ENCODE assay signal across 1 cellular context in genomic region chrX:155216179-155216939, GRCh38.
TF ChIP-seq lines count a peak whose summit lies in the region.

A gene with protein sequence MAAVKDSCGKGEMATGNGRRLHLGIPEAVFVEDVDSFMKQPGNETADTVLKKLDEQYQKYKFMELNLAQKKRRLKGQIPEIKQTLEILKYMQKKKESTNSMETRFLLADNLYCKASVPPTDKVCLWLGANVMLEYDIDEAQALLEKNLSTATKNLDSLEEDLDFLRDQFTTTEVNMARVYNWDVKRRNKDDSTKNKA (plus strand): TSS chrX:155216460. CDS start chrX:155216483, 23 bp downstream.

TF ChIP-seq in HepG2, 621 proteins besides CTCF, POLR2A, EP300 and RAD21 (continued from another document and continues in another):
- TF ChIP-seq, protein P1, sequence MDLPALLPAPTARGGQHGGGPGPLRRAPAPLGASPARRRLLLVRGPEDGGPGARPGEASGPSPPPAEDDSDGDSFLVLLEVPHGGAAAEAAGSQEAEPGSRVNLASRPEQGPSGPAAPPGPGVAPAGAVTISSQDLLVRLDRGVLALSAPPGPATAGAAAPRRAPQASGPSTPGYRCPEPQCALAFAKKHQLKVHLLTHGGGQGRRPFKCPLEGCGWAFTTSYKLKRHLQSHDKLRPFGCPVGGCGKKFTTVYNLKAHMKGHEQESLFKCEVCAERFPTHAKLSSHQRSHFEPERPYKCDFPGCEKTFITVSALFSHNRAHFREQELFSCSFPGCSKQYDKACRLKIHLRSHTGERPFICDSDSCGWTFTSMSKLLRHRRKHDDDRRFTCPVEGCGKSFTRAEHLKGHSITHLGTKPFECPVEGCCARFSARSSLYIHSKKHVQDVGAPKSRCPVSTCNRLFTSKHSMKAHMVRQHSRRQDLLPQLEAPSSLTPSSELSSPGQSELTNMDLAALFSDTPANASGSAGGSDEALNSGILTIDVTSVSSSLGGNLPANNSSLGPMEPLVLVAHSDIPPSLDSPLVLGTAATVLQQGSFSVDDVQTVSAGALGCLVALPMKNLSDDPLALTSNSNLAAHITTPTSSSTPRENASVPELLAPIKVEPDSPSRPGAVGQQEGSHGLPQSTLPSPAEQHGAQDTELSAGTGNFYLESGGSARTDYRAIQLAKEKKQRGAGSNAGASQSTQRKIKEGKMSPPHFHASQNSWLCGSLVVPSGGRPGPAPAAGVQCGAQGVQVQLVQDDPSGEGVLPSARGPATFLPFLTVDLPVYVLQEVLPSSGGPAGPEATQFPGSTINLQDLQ (CRISPR knock-in tag; IDR thresholded peaks at IDR 0.05): no peak
- no peak for TF ChIP-seq ZNF343 (CRISPR knock-in tag; IDR thresholded peaks at IDR 0.05)
- no peak for TF ChIP-seq TOPORS (CRISPR knock-in tag; IDR thresholded peaks at IDR 0.05)
- TF ChIP-seq ZNF605 (CRISPR knock-in tag; IDR thresholded peaks at IDR 0.05): 0 out of 2 replicates have a peak, but pooled peaks have one; percentile 3
- TF ChIP-seq ZNF567 (CRISPR knock-in tag; IDR thresholded peaks at IDR 0.05; ENCODE audit: borderline replicate concordance): no peak
- TF ChIP-seq, protein P2, sequence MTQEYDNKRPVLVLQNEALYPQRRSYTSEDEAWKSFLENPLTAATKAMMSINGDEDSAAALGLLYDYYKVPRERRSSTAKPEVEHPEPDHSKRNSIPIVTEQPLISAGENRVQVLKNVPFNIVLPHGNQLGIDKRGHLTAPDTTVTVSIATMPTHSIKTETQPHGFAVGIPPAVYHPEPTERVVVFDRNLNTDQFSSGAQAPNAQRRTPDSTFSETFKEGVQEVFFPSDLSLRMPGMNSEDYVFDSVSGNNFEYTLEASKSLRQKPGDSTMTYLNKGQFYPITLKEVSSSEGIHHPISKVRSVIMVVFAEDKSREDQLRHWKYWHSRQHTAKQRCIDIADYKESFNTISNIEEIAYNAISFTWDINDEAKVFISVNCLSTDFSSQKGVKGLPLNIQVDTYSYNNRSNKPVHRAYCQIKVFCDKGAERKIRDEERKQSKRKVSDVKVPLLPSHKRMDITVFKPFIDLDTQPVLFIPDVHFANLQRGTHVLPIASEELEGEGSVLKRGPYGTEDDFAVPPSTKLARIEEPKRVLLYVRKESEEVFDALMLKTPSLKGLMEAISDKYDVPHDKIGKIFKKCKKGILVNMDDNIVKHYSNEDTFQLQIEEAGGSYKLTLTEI (CRISPR knock-in tag; conservative IDR thresholded peaks at IDR 0.05): no peak
- no peak for TF ChIP-seq CENPX (CRISPR knock-in tag; IDR thresholded peaks at IDR 0.05)
- TF ChIP-seq, protein P3, sequence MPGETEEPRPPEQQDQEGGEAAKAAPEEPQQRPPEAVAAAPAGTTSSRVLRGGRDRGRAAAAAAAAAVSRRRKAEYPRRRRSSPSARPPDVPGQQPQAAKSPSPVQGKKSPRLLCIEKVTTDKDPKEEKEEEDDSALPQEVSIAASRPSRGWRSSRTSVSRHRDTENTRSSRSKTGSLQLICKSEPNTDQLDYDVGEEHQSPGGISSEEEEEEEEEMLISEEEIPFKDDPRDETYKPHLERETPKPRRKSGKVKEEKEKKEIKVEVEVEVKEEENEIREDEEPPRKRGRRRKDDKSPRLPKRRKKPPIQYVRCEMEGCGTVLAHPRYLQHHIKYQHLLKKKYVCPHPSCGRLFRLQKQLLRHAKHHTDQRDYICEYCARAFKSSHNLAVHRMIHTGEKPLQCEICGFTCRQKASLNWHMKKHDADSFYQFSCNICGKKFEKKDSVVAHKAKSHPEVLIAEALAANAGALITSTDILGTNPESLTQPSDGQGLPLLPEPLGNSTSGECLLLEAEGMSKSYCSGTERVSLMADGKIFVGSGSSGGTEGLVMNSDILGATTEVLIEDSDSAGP (CRISPR knock-in tag; IDR thresholded peaks at IDR 0.05; ENCODE audit: borderline replicate concordance): 0 out of 2 replicates have a peak, but pooled peaks have one; percentile 19
- 0 out of 2 replicates have a peak, but pooled peaks have one; percentile 27 for TF ChIP-seq ZNF143 (CRISPR knock-in tag; IDR thresholded peaks at IDR 0.05)
- TF ChIP-seq IRX3 (CRISPR knock-in tag; IDR thresholded peaks at IDR 0.05; ENCODE audit: borderline replicate concordance, low read depth): no peak
- peak; percentile 55 for TF ChIP-seq ZNF781 (CRISPR knock-in tag; IDR thresholded peaks at IDR 0.05; ENCODE audit: borderline replicate concordance, not compliant biosample characterization)
- no peak for TF ChIP-seq SMAD1 (CRISPR knock-in tag; IDR thresholded peaks at IDR 0.05; ENCODE audit: borderline replicate concordance, low read depth)
- no peak for TF ChIP-seq SMAD9 (CRISPR knock-in tag; IDR thresholded peaks at IDR 0.05)
- TF ChIP-seq YY1 (IDR thresholded peaks at IDR 0.05; ENCODE audit: insufficient read depth, insufficient replicate concordance, low read depth, low read length): peak; percentile 92
- TF ChIP-seq NONO (IDR thresholded peaks at IDR 0.05): no peak
- TF ChIP-seq NONO (CRISPR knock-in tag; conservative IDR thresholded peaks at IDR 0.05): no peak
- no peak for TF ChIP-seq RXRB (CRISPR knock-in tag; IDR thresholded peaks at IDR 0.05; ENCODE audit: borderline replicate concordance)
- TF ChIP-seq, protein P4, sequence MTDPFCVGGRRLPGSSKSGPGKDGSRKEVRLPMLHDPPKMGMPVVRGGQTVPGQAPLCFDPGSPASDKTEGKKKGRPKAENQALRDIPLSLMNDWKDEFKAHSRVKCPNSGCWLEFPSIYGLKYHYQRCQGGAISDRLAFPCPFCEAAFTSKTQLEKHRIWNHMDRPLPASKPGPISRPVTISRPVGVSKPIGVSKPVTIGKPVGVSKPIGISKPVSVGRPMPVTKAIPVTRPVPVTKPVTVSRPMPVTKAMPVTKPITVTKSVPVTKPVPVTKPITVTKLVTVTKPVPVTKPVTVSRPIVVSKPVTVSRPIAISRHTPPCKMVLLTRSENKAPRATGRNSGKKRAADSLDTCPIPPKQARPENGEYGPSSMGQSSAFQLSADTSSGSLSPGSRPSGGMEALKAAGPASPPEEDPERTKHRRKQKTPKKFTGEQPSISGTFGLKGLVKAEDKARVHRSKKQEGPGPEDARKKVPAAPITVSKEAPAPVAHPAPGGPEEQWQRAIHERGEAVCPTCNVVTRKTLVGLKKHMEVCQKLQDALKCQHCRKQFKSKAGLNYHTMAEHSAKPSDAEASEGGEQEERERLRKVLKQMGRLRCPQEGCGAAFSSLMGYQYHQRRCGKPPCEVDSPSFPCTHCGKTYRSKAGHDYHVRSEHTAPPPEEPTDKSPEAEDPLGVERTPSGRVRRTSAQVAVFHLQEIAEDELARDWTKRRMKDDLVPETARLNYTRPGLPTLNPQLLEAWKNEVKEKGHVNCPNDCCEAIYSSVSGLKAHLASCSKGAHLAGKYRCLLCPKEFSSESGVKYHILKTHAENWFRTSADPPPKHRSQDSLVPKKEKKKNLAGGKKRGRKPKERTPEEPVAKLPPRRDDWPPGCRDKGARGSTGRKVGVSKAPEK (CRISPR knock-in tag; IDR thresholded peaks at IDR 0.05; ENCODE audit: borderline replicate concordance): no peak
- no peak for TF ChIP-seq PAX8 (CRISPR knock-in tag; IDR thresholded peaks at IDR 0.05; ENCODE audit: borderline replicate concordance)
- TF ChIP-seq SP1 (IDR thresholded peaks at IDR 0.05): no peak
- TF ChIP-seq SP1 (CRISPR knock-in tag; IDR thresholded peaks at IDR 0.05): peak; percentile 34; the same call in 1 of the 2 replicates
- TF ChIP-seq ZNF431 (CRISPR knock-in tag; IDR thresholded peaks at IDR 0.05; ENCODE audit: borderline replicate concordance, low read depth): no peak
- TF ChIP-seq ZNF460 (CRISPR knock-in tag; IDR thresholded peaks at IDR 0.05; ENCODE audit: borderline replicate concordance): no peak
- TF ChIP-seq RARG (CRISPR knock-in tag; IDR thresholded peaks at IDR 0.05; ENCODE audit: low read depth): no peak
- TF ChIP-seq GTF3A (CRISPR knock-in tag; conservative IDR thresholded peaks at IDR 0.05): no peak
- no peak for TF ChIP-seq ZNF318 (CRISPR knock-in tag; IDR thresholded peaks at IDR 0.05)
- TF ChIP-seq ZNF598 (CRISPR knock-in tag; IDR thresholded peaks at IDR 0.05; ENCODE audit: borderline replicate concordance): no peak
- TF ChIP-seq THAP9 (CRISPR knock-in tag; IDR thresholded peaks at IDR 0.05; ENCODE audit: borderline replicate concordance): peak; percentile 65; the same call in 1 of the 2 replicates
- peak; percentile 60 for TF ChIP-seq HNRNPLL (IDR thresholded peaks at IDR 0.05; ENCODE audit: low read depth, low read length, poor library complexity, severe bottlenecking)
- TF ChIP-seq NR2F1 (CRISPR knock-in tag; IDR thresholded peaks at IDR 0.05): no peak
- TF ChIP-seq SNAPC2 (CRISPR knock-in tag; IDR thresholded peaks at IDR 0.05): no peak
- TF ChIP-seq TEAD3 (CRISPR knock-in tag; optimal IDR thresholded peaks at IDR 0.05; ENCODE audit: borderline replicate concordance): no peak
- TF ChIP-seq ZFP36 (IDR thresholded peaks at IDR 0.05; ENCODE audit: borderline replicate concordance, low read depth, low read length, partially characterized antibody): no peak
- TF ChIP-seq ESRRA (CRISPR knock-in tag; IDR thresholded peaks at IDR 0.05; ENCODE audit: low read depth): no peak
- TF ChIP-seq PHB2 (IDR thresholded peaks at IDR 0.05; ENCODE audit: partially characterized antibody): no peak
- TF ChIP-seq ZNF564 (CRISPR knock-in tag; IDR thresholded peaks at IDR 0.05): no peak
- no peak for TF ChIP-seq CSRNP1 (CRISPR knock-in tag; IDR thresholded peaks at IDR 0.05)
- no peak for TF ChIP-seq ZSCAN9 (CRISPR knock-in tag; IDR thresholded peaks at IDR 0.05; ENCODE audit: borderline replicate concordance)
